In genomic region chr9:88184986-88185385, GRCh38 we compare ENCODE assay signal across 19 cellular contexts. TPM values are rescaled to one million over a fixed set of nuclear protein-coding genes. Genes with fewer than 3 reads are reported as not detected.
DNase-seq lines count a peak whose midpoint lies in the region; FAIRE-seq and TF ChIP-seq lines count a peak whose summit lies in the region.
"Had no signal": no experiment of that assay in that cellular context is flagged by ENCODE, and none has a peak within 500 bp of the region (broad histone marks: within the 10 kb centered on the region; RNA-seq: fewer than 3 reads in every experiment).

No MANE protein-coding gene starts in this region.

- no peaks in the 10 kb centered on the region for H3K36me3 ChIP-seq in testis (ENCODE audit: low read depth, missing control alignments)

- TF ChIP-seq CTCF in testis (IDR thresholded peaks at IDR 0.05), result no peak
- TF ChIP-seq CTCF in dorsolateral prefrontal cortex (IDR thresholded peaks at IDR 0.05 in 54 of 56, conservative IDR thresholded peaks at IDR 0.05 in 2 of 56; ENCODE audit: low read depth in 1 of 56, partially characterized antibody in 56 of 56), result no peak

- H3K27me3 ChIP-seq in testis (no peaks in the 10 kb centered on the region), dorsolateral prefrontal cortex (peaks cover 0 to 3% (median 0%) of the 10 kb centered on the region in 45 donors)

- H3K27ac ChIP-seq in testis (no peak overlapping the region), dorsolateral prefrontal cortex (no peak overlapping the region)
- H3K27ac ChIP-seq: RWPE1 had no signal

- no peak overlapping the region for H3K4me3 ChIP-seq in testis
- no peak overlapping the region for H3K4me3 ChIP-seq in dorsolateral prefrontal cortex

- H3K9me3 ChIP-seq in testis, result no peaks in the 10 kb centered on the region

- peak; percentile 20 for DNase-seq in NCI-H82 (lab: John Stamatoyannopoulos, UW)
- DNase-seq in NCI-H82 treated with DMSO at 0.1 percent for 48 hours (lab: John Stamatoyannopoulos, UW; ENCODE audit: unreplicated experiment), result no peak
- DNase-seq in NCI-H1092 (lab: John Stamatoyannopoulos, UW), result peak; percentile 16
- DNase-seq in astrocyte of the hippocampus (ENCODE audit: low read depth, low spot score), result peak; percentile 18
- DNase-seq in testis, result peak; percentile 70
- DNase-seq in activated CD8-positive, alpha-beta memory T cell treated with anti-CD3 and anti-CD28 coated beads for 24 hours, result no peak
- no peak for DNase-seq in frontal cortex (ENCODE audit: low spot score in 2 of 2)
- DNase-seq in dorsolateral prefrontal cortex, result no peak
- DNase-seq: ACHN, AML-193, COR-L47, EL, HFFc6, NCI-H146, SW 1271 had no signal

- TF ChIP-seq POLR2A in testis (IDR thresholded peaks at IDR 0.05), result no peak

- WGBS in testis, 2 donors, result 47 to 50% methylated on average over 2 of the region's 2 CpGs

- intact Hi-C loops in testis (cut with DNase I; ENCODE audit: low total_unique reads) (no loop called here), dorsolateral prefrontal cortex (cut with DNase I) (no loop called here)

- FAIRE-seq in frontal cortex (lab: Jason Lieb, UNC), result no peak
- FAIRE-seq: H54 had no signal

- H3K4me1 ChIP-seq in testis, result peaks cover 30% of the 10 kb centered on the region

RNA-seq across cellular contexts. Expression of gene SPATA31C2, which starts 46.7 kb away (rescaled TPM):
- total RNA-seq in testis (10 to 100 TPM in 1 of 2 donors, 1 to 10 TPM in 1; 3.6 to 10.7 TPM), frontal cortex (not detected), dorsolateral prefrontal cortex (under 1 TPM in 12 of 120 experiments, not detected in 108; 0.13 to 0.26 (median 0.17) TPM)
- 13.8 TPM for polyA plus RNA-seq in testis (ENCODE audit: insufficient read depth, low read depth, low replicate concordance)
- total RNA-seq: HFFc6, LHCN-M2, NCI-H460 had no signal

Comparison
In these comparisons a context has a peak if more than half of its experiments do, and no peak if none do; other contexts are left out.
1. DNase-seq: peak in NCI-H82 (single experiment), NCI-H1092 (single experiment), astrocyte of the hippocampus (single experiment) and testis (single experiment); none in NCI-H82 treated with DMSO at 0.1 percent for 48 hours (single experiment), activated CD8-positive, alpha-beta memory T cell treated with anti-CD3 and anti-CD28 coated beads for 24 hours (single experiment), frontal cortex (0 of 2) and dorsolateral prefrontal cortex (0 of 10).